ENCODE assay signal across 8 cellular contexts in genomic region chr9:68895741-68896478, GRCh38.
DNase-seq lines count a peak whose midpoint lies in the region; ATAC-seq and TF ChIP-seq lines count a peak whose summit lies in the region.

No MANE protein-coding gene starts in this region.

- peaks cover 61% of the 10 kb centered on the region for H3K4me1 Mint-ChIP-seq in CD4-positive, alpha-beta T cell (ENCODE audit: low read depth)
- H3K4me1 Mint-ChIP-seq in endodermal cell, result peaks cover 61% of the 10 kb centered on the region

- no peaks in the 10 kb centered on the region for H3K27me3 ChIP-seq in CD4-positive, alpha-beta T cell (ENCODE audit: control insufficient read depth, insufficient read depth, low read length)
- H3K27me3 ChIP-seq in endodermal cell (ENCODE audit: control insufficient read depth, insufficient read depth, low read length, poor library complexity, severe bottlenecking), result no peaks in the 10 kb centered on the region

- intact Hi-C loops in CD4-positive, alpha-beta T cell (cut with DNase I, micrococcal nuclease), result loop anchor here in 1 of 2 experiments (5.0 kb wide), 1 partner anchor 114 kb away; a partner anchor contains a TSS

- no peak for DNase-seq in CD4-positive, alpha-beta T cell
- DNase-seq in endodermal cell (no peak), NCI-H510A (lab: John Stamatoyannopoulos, UW) (no peak), SIG-M5 (lab: John Stamatoyannopoulos, UW) (no peak), cerebellum (ENCODE audit: low spot score) (no peak)
- no peak for DNase-seq in activated CD4-positive, CD25-positive, alpha-beta regulatory T cell treated with anti-CD3 and anti-CD28 coated beads, Interleukin-2, amount 50 U/mL, for 72 hours

- ATAC-seq in CD4-positive, alpha-beta T cell (ENCODE audit: poor library complexity), result peak; percentile 90
- ATAC-seq in GM19438 (IDR thresholded peaks at IDR 0.05; ENCODE audit: low read depth, unreplicated experiment) (peak; percentile 92), HG03354 (IDR thresholded peaks at IDR 0.05; ENCODE audit: poor library complexity, severe bottlenecking, unreplicated experiment) (peak; percentile 88)

- no peak overlapping the region for H3K9ac ChIP-seq in endodermal cell (ENCODE audit: extremely low read depth, low read length, poor library complexity, severe bottlenecking)

- no peak for TF ChIP-seq CTCF in CD4-positive, alpha-beta T cell (IDR thresholded peaks at IDR 0.05)
- TF ChIP-seq CTCF in endodermal cell (conservative IDR thresholded peaks at IDR 0.05), result no peak

- H3K27ac ChIP-seq in CD4-positive, alpha-beta T cell (ENCODE audit: low read depth, low read length), result peak overlapping the region; percentile 27
- H3K27ac ChIP-seq in endodermal cell (ENCODE audit: low read depth, low read length), result no peak overlapping the region

- peak overlapping the region; percentile 43 for H3K4me3 Mint-ChIP-seq in CD4-positive, alpha-beta T cell
- H3K4me3 Mint-ChIP-seq in endodermal cell, result no peak overlapping the region

- peak overlapping the region; percentile 5 for H3K4me3 ChIP-seq in endodermal cell (ENCODE audit: low read length)

- POLR2A ChIA-PET in CD4-positive, alpha-beta T cell (lab: Charles Lee), result interaction anchor here (0.5 to 1.6 kb wide), 6 partner anchors 9 to 205 kb away, joined by 3 to 6 read pairs (median 3); no protein-coding TSS in a partner anchor

- H3K36me3 Mint-ChIP-seq in CD4-positive, alpha-beta T cell (ENCODE audit: low read depth), result no peaks in the 10 kb centered on the region
- H3K36me3 Mint-ChIP-seq in endodermal cell (ENCODE audit: low read depth), result no peaks in the 10 kb centered on the region

- CTCF ChIA-PET in CD4-positive, alpha-beta T cell (lab: Charles Lee), result interaction anchor here (1.2 kb wide), 1 partner anchor 9 kb away, joined by 3 read pairs; no protein-coding TSS in a partner anchor

- peaks cover 44% of the 10 kb centered on the region for H3K4me1 ChIP-seq in endodermal cell (ENCODE audit: control insufficient read depth, insufficient read depth, low read length)

- H3K36me3 ChIP-seq in endodermal cell (ENCODE audit: control insufficient read depth, insufficient read depth, low read length), result peaks cover 8% of the 10 kb centered on the region

- 79 to 94% methylated on average over 2 to 5 of the region's 6 CpGs for WGBS in endodermal cell (ENCODE audit: insufficient coverage in 1 of 2, insufficient read length in 1 of 2), 2 experiments

- H3K9me3 Mint-ChIP-seq in CD4-positive, alpha-beta T cell, result no peaks in the 10 kb centered on the region
- no peaks in the 10 kb centered on the region for H3K9me3 Mint-ChIP-seq in endodermal cell

- no peaks in the 10 kb centered on the region for H3K27me3 Mint-ChIP-seq in CD4-positive, alpha-beta T cell
- no peaks in the 10 kb centered on the region for H3K27me3 Mint-ChIP-seq in endodermal cell (ENCODE audit: insufficient read depth)

- H3K27ac Mint-ChIP-seq in CD4-positive, alpha-beta T cell, result peak overlapping the region; percentile 83
- H3K27ac Mint-ChIP-seq in endodermal cell, result peak overlapping the region; percentile 67

- H3K9me3 ChIP-seq in CD4-positive, alpha-beta T cell (ENCODE audit: control insufficient read depth, low read length), result no peaks in the 10 kb centered on the region
- no peaks in the 10 kb centered on the region for H3K9me3 ChIP-seq in endodermal cell (ENCODE audit: control insufficient read depth, low read length)
